ENCODE assay signal across 16 cellular contexts in the genomic region with DNA sequence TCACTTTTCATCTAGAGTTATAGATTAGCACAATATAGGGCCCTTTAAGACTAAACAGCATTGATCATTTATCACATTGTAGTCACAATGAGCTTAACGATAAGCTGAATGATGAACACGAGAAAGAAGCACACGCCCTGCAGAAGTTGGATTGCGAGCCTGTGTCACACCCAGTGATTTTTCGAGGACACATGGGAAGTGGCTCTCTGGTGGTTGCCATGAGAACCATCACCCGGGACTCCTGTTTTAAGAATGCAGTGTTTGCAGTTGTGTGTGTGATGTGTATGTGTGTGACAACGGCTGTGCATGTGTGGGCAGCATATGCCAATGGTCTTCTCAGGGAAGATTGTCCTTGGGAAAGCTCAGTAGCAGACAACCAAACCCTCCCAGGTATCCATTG.
DNase-seq lines count a peak whose midpoint lies in the region; ATAC-seq and TF ChIP-seq lines count a peak whose summit lies in the region.
"Had no signal": no experiment of that assay in that cellular context is flagged by ENCODE, and none has a peak within 500 bp of the region (broad histone marks: within the 10 kb centered on the region; RNA-seq: fewer than 3 reads in every experiment).

No MANE protein-coding gene starts in this region.

- ATAC-seq in activated CD8-positive, alpha-beta memory T cell treated with anti-CD3 and anti-CD28 coated beads, Interleukin-2, amount 10 ng/mL, durations not matched to agents 7 days and 5 days, result no peak
- no peak for ATAC-seq in upper lobe of left lung (ENCODE audit: low FRiP score in 2 of 2)

- H3K36me3 ChIP-seq in upper lobe of left lung, result no peaks in the 10 kb centered on the region
- H3K36me3 ChIP-seq: BLaER1 had no signal

- H3K9me3 ChIP-seq in upper lobe of left lung, result no peaks in the 10 kb centered on the region
- H3K9me3 ChIP-seq: BLaER1, Caco-2 had no signal

- no peak for TF ChIP-seq CTCF in upper lobe of left lung (IDR thresholded peaks at IDR 0.05)

- no peaks in the 10 kb centered on the region for H3K4me1 ChIP-seq in upper lobe of left lung
- H3K4me1 ChIP-seq: Caco-2 had no signal

- peaks cover 12% of the 10 kb centered on the region for H3K27me3 Mint-ChIP-seq in activated CD8-positive, alpha-beta memory T cell treated with anti-CD3 and anti-CD28 coated beads, Interleukin-2, amount 10 ng/mL, durations not matched to agents 7 days and 5 days
- H3K27me3 Mint-ChIP-seq: CD8-positive, alpha-beta memory T cell had no signal

- no peak for TF ChIP-seq POLR2A in upper lobe of left lung (IDR thresholded peaks at IDR 0.05)

- H3K27ac ChIP-seq in upper lobe of left lung, result no peak overlapping the region
- H3K27ac ChIP-seq: BLaER1 had no signal

- no peaks in the 10 kb centered on the region for H3K27me3 ChIP-seq in upper lobe of left lung
- H3K27me3 ChIP-seq: BLaER1 had no signal

- DNase-seq in NCI-H187 (lab: John Stamatoyannopoulos, UW) (peak; percentile 41 to 46), NCI-H187 treated with DMSO at 0.1 percent for 48 hours (lab: John Stamatoyannopoulos, UW) (no peak), mesenteric fat pad (ENCODE audit: low spot score) (peak; percentile 22), hepatic stellate cell (ENCODE audit: low spot score) (no peak), upper lobe of left lung (no peak)
- DNase-seq in activated CD8-positive, alpha-beta memory T cell treated with anti-CD3 and anti-CD28 coated beads for 24 hours, result peak; percentile 28
- no peak for DNase-seq in activated CD8-positive, alpha-beta memory T cell treated with anti-CD3 and anti-CD28 coated beads, Interleukin-2, amount 10 ng/mL, durations not matched to agents 7 days and 5 days
- DNase-seq: 8988T; AML-193; Caco-2; CD8-positive, alpha-beta memory T cell; EL; GOT3; H9; IMR-90 had no signal

- TF ChIP-seq EP300 in upper lobe of left lung (IDR thresholded peaks at IDR 0.05), result no peak

- H3K4me3 Mint-ChIP-seq in activated CD8-positive, alpha-beta memory T cell treated with anti-CD3 and anti-CD28 coated beads, Interleukin-2, amount 10 ng/mL, durations not matched to agents 7 days and 5 days, result no peak overlapping the region
- H3K4me3 Mint-ChIP-seq: CD8-positive, alpha-beta memory T cell; H9 had no signal

- no peak overlapping the region for H3K27ac Mint-ChIP-seq in activated CD8-positive, alpha-beta memory T cell treated with anti-CD3 and anti-CD28 coated beads, Interleukin-2, amount 10 ng/mL, durations not matched to agents 7 days and 5 days
- H3K27ac Mint-ChIP-seq: CD8-positive, alpha-beta memory T cell; H9 had no signal

- H3K4me3 ChIP-seq in upper lobe of left lung, result no peak overlapping the region
- H3K4me3 ChIP-seq: BLaER1 had no signal

- 83 to 94% methylated on average over 6 to 7 of the region's 7 CpGs for WGBS in upper lobe of left lung, 2 donors

- CTCF ChIA-PET in activated CD8-positive, alpha-beta memory T cell treated with anti-CD3 and anti-CD28 coated beads, Interleukin-2, amount 10 ng/mL, durations not matched to agents 7 days and 5 days (lab: Charles Lee), result interaction anchor here (1.5 to 2.0 kb wide), 2 partner anchors 10 to 22 kb away, joined by 3 to 5 read pairs; no protein-coding TSS in a partner anchor

- no peaks in the 10 kb centered on the region for H3K36me3 Mint-ChIP-seq in activated CD8-positive, alpha-beta memory T cell treated with anti-CD3 and anti-CD28 coated beads, Interleukin-2, amount 10 ng/mL, durations not matched to agents 7 days and 5 days
- H3K36me3 Mint-ChIP-seq: CD8-positive, alpha-beta memory T cell had no signal

- H3K9me3 Mint-ChIP-seq in activated CD8-positive, alpha-beta memory T cell treated with anti-CD3 and anti-CD28 coated beads, Interleukin-2, amount 10 ng/mL, durations not matched to agents 7 days and 5 days (ENCODE audit: low read depth), result no peaks in the 10 kb centered on the region
- H3K9me3 Mint-ChIP-seq: CD8-positive, alpha-beta memory T cell; H9 had no signal

- peaks cover 19% of the 10 kb centered on the region for H3K4me1 Mint-ChIP-seq in activated CD8-positive, alpha-beta memory T cell treated with anti-CD3 and anti-CD28 coated beads, Interleukin-2, amount 10 ng/mL, durations not matched to agents 7 days and 5 days

Comparison
In these comparisons a context has a peak if more than half of its experiments do, and no peak if none do; other contexts are left out.
1. DNase-seq: peak in NCI-H187 (2 of 2), activated CD8-positive, alpha-beta memory T cell treated with anti-CD3 and anti-CD28 coated beads for 24 hours (single experiment) and mesenteric fat pad (single experiment); none in NCI-H187 treated with DMSO at 0.1 percent for 48 hours (single experiment), activated CD8-positive, alpha-beta memory T cell treated with anti-CD3 and anti-CD28 coated beads, Interleukin-2, amount 10 ng/mL, durations not matched to agents 7 days and 5 days (single experiment), hepatic stellate cell (single experiment) and upper lobe of left lung (0 of 2).